In genomic region chr4:73609688-73610087, GRCh38 we compare ENCODE assay signal across 17 cellular contexts. TPM values are rescaled to one million over a fixed set of nuclear protein-coding genes. Genes with fewer than 3 reads are reported as not detected.
DNase-seq lines count a peak whose midpoint lies in the region; ATAC-seq, FAIRE-seq and TF ChIP-seq lines count a peak whose summit lies in the region.
"Had no signal": no experiment of that assay in that cellular context is flagged by ENCODE, and none has a peak within 500 bp of the region (broad histone marks: within the 10 kb centered on the region; RNA-seq: fewer than 3 reads in every experiment).

No MANE protein-coding gene starts in this region.

- H3K9me3 ChIP-seq in body of pancreas, result no peaks in the 10 kb centered on the region
- H3K9me3 ChIP-seq in keratinocyte (ENCODE audit: control insufficient read depth, low read depth, low read length), result no peaks in the 10 kb centered on the region
- no peaks in the 10 kb centered on the region for H3K9me3 ChIP-seq in thyroid gland
- H3K9me3 ChIP-seq: tibial nerve had no signal

- H3K27me3 ChIP-seq in body of pancreas (no peaks in the 10 kb centered on the region), keratinocyte (ENCODE audit: control insufficient read depth, extremely low read depth, insufficient read depth, low read length) (no peaks in the 10 kb centered on the region), thyroid gland (no peaks in the 10 kb centered on the region)
- H3K27me3 ChIP-seq: tibial nerve had no signal

- H3K9ac ChIP-seq in keratinocyte (ENCODE audit: control insufficient read depth, extremely low read depth, insufficient read depth, low read length), result peak overlapping the region; percentile 25
- H3K9ac ChIP-seq: GM23248 had no signal

- H3K4me3 ChIP-seq in body of pancreas, result no peak overlapping the region
- H3K4me3 ChIP-seq in keratinocyte (ENCODE audit: control insufficient read depth in 2 of 3, extremely low read depth in 1 of 3, insufficient read depth in 2 of 3, low read depth in 1 of 3, low read length in 3 of 3), result no peak overlapping the region
- no peak overlapping the region for H3K4me3 ChIP-seq in thyroid gland (replicated peaks in 1 of 3)
- H3K4me3 ChIP-seq: GM23248, tibial nerve had no signal

- DNase-seq in NCI-H1092 treated with DMSO at 0.1 percent for 48 hours (lab: John Stamatoyannopoulos, UW) (peak; percentile 34), NCI-H1092 (lab: John Stamatoyannopoulos, UW) (no peak), body of pancreas (no peak), keratinocyte (ENCODE audit: low read depth, low spot score) (no peak), thyroid gland (no peak), HUDEP-2 (lab: John Stamatoyannopoulos, UW; ENCODE audit: unreplicated experiment in 76 of 76) (no peak)
- DNase-seq: activated CD4-positive, alpha-beta T cell treated with anti-CD3 and anti-CD28 coated beads for 4 hours; activated T-cell treated with anti-CD3 and anti-CD28 coated beads, Interleukin-2, amount 50 U/mL, for 72 hours; naive B cell; NCI-H1694 treated with DMSO at 0.1 percent for 48 hours; T-helper 1 cell had no signal

- peak overlapping the region; percentile 63 for H3K4me2 ChIP-seq in keratinocyte (ENCODE audit: control insufficient read depth, extremely low read depth, insufficient read depth, low read depth, low read length)

- no peaks in the 10 kb centered on the region for H3K36me3 ChIP-seq in body of pancreas (replicated peaks in 1 of 2; ENCODE audit: insufficient read depth in 1 of 2, low read depth in 2 of 2)
- H3K36me3 ChIP-seq in keratinocyte (ENCODE audit: control insufficient read depth in 2 of 2, extremely low read depth in 1 of 2, insufficient read depth in 2 of 2, low read length in 2 of 2), result peaks cover 0 to 3% of the 10 kb centered on the region in 2 experiments
- no peaks in the 10 kb centered on the region for H3K36me3 ChIP-seq in thyroid gland
- H3K36me3 ChIP-seq: tibial nerve had no signal

- intact Hi-C loops in body of pancreas (cut with DNase I), result no loop called here
- intact Hi-C loops in thyroid gland (cut with DNase I), result no loop called here

- ATAC-seq in body of pancreas (no peak), GM21526 (IDR thresholded peaks at IDR 0.05; ENCODE audit: low FRiP score, unreplicated experiment) (no peak), GM18870 (IDR thresholded peaks at IDR 0.05; ENCODE audit: unreplicated experiment) (no peak)
- ATAC-seq: activated T-cell treated with anti-CD3 and anti-CD28 coated beads, Interleukin-2, amount 50 U/mL, for 72 hours had no signal

- dilution Hi-C loops in keratinocyte (cut with MboI; ENCODE audit: extremely low pct_ligation_motif_present, low sequenced_read_pairs), result no loop called here

- TF ChIP-seq POLR2A in body of pancreas (IDR thresholded peaks at IDR 0.05) (no peak), thyroid gland (IDR thresholded peaks at IDR 0.05) (no peak)

- WGBS in body of pancreas, 2 donors, result 89 to 92% methylated on average over 1 of the region's 1 CpG
- WGBS in thyroid gland, 2 donors, result 93 to 97% methylated on average over 1 of the region's 1 CpG

- H3K27ac ChIP-seq in body of pancreas (peak overlapping the region in 3 of 4 donors; percentile 58 to 78 (median 60)), keratinocyte (ENCODE audit: control insufficient read depth, insufficient read depth, low read length) (peak overlapping the region; percentile 73), thyroid gland (peak overlapping the region; percentile 6 to 92 (median 32))
- H3K27ac ChIP-seq: 22Rv1, GM23248, tibial nerve had no signal

- no peaks in the 10 kb centered on the region for H3K9me1 ChIP-seq in keratinocyte (ENCODE audit: control insufficient read depth, extremely low read depth, insufficient read depth, low read length)

- TF ChIP-seq CTCF in body of pancreas (IDR thresholded peaks at IDR 0.05), result no peak
- TF ChIP-seq CTCF in keratinocyte (optimal IDR thresholded peaks at IDR 0.05 in 1 of 3, IDR thresholded peaks at IDR 0.05 in 1 of 3, conservative IDR thresholded peaks at IDR 0.05 in 1 of 3; ENCODE audit: extremely low read depth in 1 of 3, insufficient read depth in 2 of 3, low read length in 3 of 3), result no peak
- TF ChIP-seq CTCF in thyroid gland (IDR thresholded peaks at IDR 0.05), result no peak

- H3K4me1 ChIP-seq in body of pancreas (peaks cover 72% of the 10 kb centered on the region), keratinocyte (ENCODE audit: control insufficient read depth, extremely low read depth, insufficient read depth, low read length) (peaks cover 52% of the 10 kb centered on the region), thyroid gland (peaks cover 5 to 27% of the 10 kb centered on the region in 2 donors)

- no peaks in the 10 kb centered on the region for H4K20me1 ChIP-seq in keratinocyte (ENCODE audit: control insufficient read depth, extremely low read depth, insufficient read depth, low read length)

- no peaks in the 10 kb centered on the region for H3K79me2 ChIP-seq in keratinocyte (ENCODE audit: control insufficient read depth, insufficient read depth, low read length)

- H2AFZ ChIP-seq in keratinocyte (ENCODE audit: control insufficient read depth, low read length), result no peak overlapping the region
- H2AFZ ChIP-seq: GM23248 had no signal

- no peak for FAIRE-seq in keratinocyte (lab: Jason Lieb, UNC)
- FAIRE-seq: D721Med had no signal

RNA-seq across cellular contexts. Expression of gene RASSF6, which starts 10.5 kb away (rescaled TPM):
- 10 to 100 TPM in 1 of 2 donors, 1 to 10 TPM in 1; 5.3 to 10.1 TPM for total RNA-seq in body of pancreas
- 3.6 to 6.5 TPM (median 4.4 TPM) in 3 replicates for polyA plus RNA-seq in keratinocyte
- 5.2 TPM for polyA plus RNA-seq in keratinocyte (2011; ENCODE audit: low read depth)
- 4.5 and 8.3 TPM in 2 replicates for polyA plus RNA-seq in keratinocyte (2011; cell fraction: cytosol; rRNA removed)
- 10.1 and 11.4 TPM in 2 replicates for polyA plus RNA-seq in keratinocyte (2011; cell fraction: nucleus; rRNA removed)
- 3.5 and 3.6 TPM in 2 replicates for polyA plus RNA-seq in keratinocyte (2012; ENCODE audit: low replicate concordance)
- 2.8 to 3.6 TPM (median 3.4 TPM) in 3 replicates for polyA minus RNA-seq in keratinocyte
- polyA minus RNA-seq in keratinocyte (2011; cell fraction: cytosol; rRNA and poly(A)+ RNA removed), result 5.8 TPM
- 7.7 and 16.1 TPM in 2 replicates for polyA minus RNA-seq in keratinocyte (2011; cell fraction: nucleus; rRNA and poly(A)+ RNA removed)
- 10 to 100 TPM in 1 of 4 donors, 1 to 10 TPM in 3; 2.5 to 13.1 (median 4.2) TPM for total RNA-seq in thyroid gland
- total RNA-seq: GM23248, tibial nerve had no signal
- polyA plus RNA-seq: GM23248 had no signal
